ENCODE assay signal across 1 cellular context in the genomic region with DNA sequence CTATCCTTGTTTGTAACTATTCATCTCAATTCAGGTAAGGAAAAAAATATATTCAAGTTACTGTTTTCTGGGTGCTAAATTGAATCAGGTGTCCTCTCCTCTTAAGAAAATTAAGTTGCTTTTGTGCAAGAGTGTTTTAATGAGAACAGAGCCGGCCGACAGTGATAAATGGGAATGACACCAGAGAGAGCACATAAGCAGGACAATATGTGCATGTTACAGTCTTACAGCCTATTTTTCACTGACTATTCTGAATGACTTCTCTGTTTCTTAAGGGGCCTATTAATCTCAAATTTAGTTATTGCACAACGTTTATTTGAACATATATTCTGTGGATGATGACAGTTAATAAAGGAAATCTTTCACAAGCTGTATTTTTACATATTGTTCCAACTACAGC.
TF ChIP-seq lines count a peak whose summit lies in the region.

No MANE protein-coding gene starts in this region.

TF ChIP-seq in K562, 482 proteins besides CTCF, POLR2A, EP300 and RAD21 (continued from another document):
- TF ChIP-seq, protein P1, sequence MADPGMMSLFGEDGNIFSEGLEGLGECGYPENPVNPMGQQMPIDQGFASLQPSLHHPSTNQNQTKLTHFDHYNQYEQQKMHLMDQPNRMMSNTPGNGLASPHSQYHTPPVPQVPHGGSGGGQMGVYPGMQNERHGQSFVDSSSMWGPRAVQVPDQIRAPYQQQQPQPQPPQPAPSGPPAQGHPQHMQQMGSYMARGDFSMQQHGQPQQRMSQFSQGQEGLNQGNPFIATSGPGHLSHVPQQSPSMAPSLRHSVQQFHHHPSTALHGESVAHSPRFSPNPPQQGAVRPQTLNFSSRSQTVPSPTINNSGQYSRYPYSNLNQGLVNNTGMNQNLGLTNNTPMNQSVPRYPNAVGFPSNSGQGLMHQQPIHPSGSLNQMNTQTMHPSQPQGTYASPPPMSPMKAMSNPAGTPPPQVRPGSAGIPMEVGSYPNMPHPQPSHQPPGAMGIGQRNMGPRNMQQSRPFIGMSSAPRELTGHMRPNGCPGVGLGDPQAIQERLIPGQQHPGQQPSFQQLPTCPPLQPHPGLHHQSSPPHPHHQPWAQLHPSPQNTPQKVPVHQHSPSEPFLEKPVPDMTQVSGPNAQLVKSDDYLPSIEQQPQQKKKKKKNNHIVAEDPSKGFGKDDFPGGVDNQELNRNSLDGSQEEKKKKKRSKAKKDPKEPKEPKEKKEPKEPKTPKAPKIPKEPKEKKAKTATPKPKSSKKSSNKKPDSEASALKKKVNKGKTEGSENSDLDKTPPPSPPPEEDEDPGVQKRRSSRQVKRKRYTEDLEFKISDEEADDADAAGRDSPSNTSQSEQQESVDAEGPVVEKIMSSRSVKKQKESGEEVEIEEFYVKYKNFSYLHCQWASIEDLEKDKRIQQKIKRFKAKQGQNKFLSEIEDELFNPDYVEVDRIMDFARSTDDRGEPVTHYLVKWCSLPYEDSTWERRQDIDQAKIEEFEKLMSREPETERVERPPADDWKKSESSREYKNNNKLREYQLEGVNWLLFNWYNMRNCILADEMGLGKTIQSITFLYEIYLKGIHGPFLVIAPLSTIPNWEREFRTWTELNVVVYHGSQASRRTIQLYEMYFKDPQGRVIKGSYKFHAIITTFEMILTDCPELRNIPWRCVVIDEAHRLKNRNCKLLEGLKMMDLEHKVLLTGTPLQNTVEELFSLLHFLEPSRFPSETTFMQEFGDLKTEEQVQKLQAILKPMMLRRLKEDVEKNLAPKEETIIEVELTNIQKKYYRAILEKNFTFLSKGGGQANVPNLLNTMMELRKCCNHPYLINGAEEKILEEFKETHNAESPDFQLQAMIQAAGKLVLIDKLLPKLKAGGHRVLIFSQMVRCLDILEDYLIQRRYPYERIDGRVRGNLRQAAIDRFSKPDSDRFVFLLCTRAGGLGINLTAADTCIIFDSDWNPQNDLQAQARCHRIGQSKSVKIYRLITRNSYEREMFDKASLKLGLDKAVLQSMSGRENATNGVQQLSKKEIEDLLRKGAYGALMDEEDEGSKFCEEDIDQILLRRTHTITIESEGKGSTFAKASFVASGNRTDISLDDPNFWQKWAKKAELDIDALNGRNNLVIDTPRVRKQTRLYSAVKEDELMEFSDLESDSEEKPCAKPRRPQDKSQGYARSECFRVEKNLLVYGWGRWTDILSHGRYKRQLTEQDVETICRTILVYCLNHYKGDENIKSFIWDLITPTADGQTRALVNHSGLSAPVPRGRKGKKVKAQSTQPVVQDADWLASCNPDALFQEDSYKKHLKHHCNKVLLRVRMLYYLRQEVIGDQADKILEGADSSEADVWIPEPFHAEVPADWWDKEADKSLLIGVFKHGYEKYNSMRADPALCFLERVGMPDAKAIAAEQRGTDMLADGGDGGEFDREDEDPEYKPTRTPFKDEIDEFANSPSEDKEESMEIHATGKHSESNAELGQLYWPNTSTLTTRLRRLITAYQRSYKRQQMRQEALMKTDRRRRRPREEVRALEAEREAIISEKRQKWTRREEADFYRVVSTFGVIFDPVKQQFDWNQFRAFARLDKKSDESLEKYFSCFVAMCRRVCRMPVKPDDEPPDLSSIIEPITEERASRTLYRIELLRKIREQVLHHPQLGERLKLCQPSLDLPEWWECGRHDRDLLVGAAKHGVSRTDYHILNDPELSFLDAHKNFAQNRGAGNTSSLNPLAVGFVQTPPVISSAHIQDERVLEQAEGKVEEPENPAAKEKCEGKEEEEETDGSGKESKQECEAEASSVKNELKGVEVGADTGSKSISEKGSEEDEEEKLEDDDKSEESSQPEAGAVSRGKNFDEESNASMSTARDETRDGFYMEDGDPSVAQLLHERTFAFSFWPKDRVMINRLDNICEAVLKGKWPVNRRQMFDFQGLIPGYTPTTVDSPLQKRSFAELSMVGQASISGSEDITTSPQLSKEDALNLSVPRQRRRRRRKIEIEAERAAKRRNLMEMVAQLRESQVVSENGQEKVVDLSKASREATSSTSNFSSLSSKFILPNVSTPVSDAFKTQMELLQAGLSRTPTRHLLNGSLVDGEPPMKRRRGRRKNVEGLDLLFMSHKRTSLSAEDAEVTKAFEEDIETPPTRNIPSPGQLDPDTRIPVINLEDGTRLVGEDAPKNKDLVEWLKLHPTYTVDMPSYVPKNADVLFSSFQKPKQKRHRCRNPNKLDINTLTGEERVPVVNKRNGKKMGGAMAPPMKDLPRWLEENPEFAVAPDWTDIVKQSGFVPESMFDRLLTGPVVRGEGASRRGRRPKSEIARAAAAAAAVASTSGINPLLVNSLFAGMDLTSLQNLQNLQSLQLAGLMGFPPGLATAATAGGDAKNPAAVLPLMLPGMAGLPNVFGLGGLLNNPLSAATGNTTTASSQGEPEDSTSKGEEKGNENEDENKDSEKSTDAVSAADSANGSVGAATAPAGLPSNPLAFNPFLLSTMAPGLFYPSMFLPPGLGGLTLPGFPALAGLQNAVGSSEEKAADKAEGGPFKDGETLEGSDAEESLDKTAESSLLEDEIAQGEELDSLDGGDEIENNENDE (IDR thresholded peaks at IDR 0.05; ENCODE audit: low read depth, low read length) = no peak
- no peak for TF ChIP-seq MTF1 (CRISPR knock-in tag; IDR thresholded peaks at IDR 0.05; ENCODE audit: borderline replicate concordance)
- no peak for TF ChIP-seq TOE1 (IDR thresholded peaks at IDR 0.05; ENCODE audit: borderline replicate concordance)
- TF ChIP-seq TOE1 (CRISPR knock-in tag; IDR thresholded peaks at IDR 0.05; ENCODE audit: borderline replicate concordance, low read depth) = no peak
- TF ChIP-seq ZNF717 (CRISPR knock-in tag; IDR thresholded peaks at IDR 0.05) = no peak
- no peak for TF ChIP-seq RFX5 (IDR thresholded peaks at IDR 0.05; ENCODE audit: low read depth, low read length)
- TF ChIP-seq ZC3H8 (IDR thresholded peaks at IDR 0.05) = no peak
- no peak for TF ChIP-seq BRD9 (IDR thresholded peaks at IDR 0.05; ENCODE audit: low read depth, partially characterized antibody)
- TF ChIP-seq MTA1 (IDR thresholded peaks at IDR 0.05; ENCODE audit: borderline replicate concordance) = no peak
- TF ChIP-seq MECOM (CRISPR knock-in tag; IDR thresholded peaks at IDR 0.05) = no peak
- peak; percentile 44 for TF ChIP-seq CEBPB (tag; IDR thresholded peaks at IDR 0.05)
- no peak for TF ChIP-seq KDM5B (IDR thresholded peaks at IDR 0.05; ENCODE audit: insufficient replicate concordance, low read depth, low read length)
- TF ChIP-seq, protein P2, sequence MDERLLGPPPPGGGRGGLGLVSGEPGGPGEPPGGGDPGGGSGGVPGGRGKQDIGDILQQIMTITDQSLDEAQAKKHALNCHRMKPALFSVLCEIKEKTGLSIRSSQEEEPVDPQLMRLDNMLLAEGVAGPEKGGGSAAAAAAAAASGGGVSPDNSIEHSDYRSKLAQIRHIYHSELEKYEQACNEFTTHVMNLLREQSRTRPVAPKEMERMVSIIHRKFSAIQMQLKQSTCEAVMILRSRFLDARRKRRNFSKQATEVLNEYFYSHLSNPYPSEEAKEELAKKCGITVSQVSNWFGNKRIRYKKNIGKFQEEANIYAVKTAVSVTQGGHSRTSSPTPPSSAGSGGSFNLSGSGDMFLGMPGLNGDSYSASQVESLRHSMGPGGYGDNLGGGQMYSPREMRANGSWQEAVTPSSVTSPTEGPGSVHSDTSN (CRISPR knock-in tag; IDR thresholded peaks at IDR 0.05; ENCODE audit: low read depth) = no peak
- TF ChIP-seq, protein P2 (tag; conservative IDR thresholded peaks at IDR 0.05; ENCODE audit: low read depth) = peak; percentile 22; the same call in 1 of the 2 replicates
- TF ChIP-seq TARDBP (IDR thresholded peaks at IDR 0.05) = no peak
- TF ChIP-seq SAFB2 (IDR thresholded peaks at IDR 0.05; ENCODE audit: borderline replicate concordance, low read depth, low read length, severe bottlenecking) = no peak
- no peak for TF ChIP-seq STAT5A (IDR thresholded peaks at IDR 0.05; ENCODE audit: borderline replicate concordance, low read length)
- no peak for TF ChIP-seq MTA3 (IDR thresholded peaks at IDR 0.05; ENCODE audit: borderline replicate concordance)
TF ChIP-seq in K562: peak in this region for 2.
